ENCODE assay signal across 13 cellular contexts in genomic region chr10:22245567-22245966, GRCh38. TPM values are rescaled to one million over a fixed set of nuclear protein-coding genes. Genes with fewer than 3 reads are reported as not detected.
DNase-seq lines count a peak whose midpoint lies in the region; TF ChIP-seq lines count a peak whose summit lies in the region.
"Had no signal": no experiment of that assay in that cellular context is flagged by ENCODE, and none has a peak within 500 bp of the region (broad histone marks: within the 10 kb centered on the region; RNA-seq: fewer than 3 reads in every experiment).

No MANE protein-coding gene starts in this region.

- no peaks in the 10 kb centered on the region for H3K79me1 ChIP-seq in mesendoderm (ENCODE audit: low read length)

- H3K23ac ChIP-seq in mesendoderm (ENCODE audit: low read length) = no peak overlapping the region

- peaks cover 2% of the 10 kb centered on the region for H3K27me3 Mint-ChIP-seq in activated CD4-positive, alpha-beta T cell treated with anti-CD3 and anti-CD28 coated beads, Interleukin-2, amount 10 ng/mL, durations not matched to agents 24 days and 14 days

- H3K4me3 Mint-ChIP-seq in activated CD4-positive, alpha-beta T cell treated with anti-CD3 and anti-CD28 coated beads, Interleukin-2, amount 10 ng/mL, durations not matched to agents 24 days and 14 days = no peak overlapping the region
- H3K4me3 Mint-ChIP-seq: brain had no signal

- H3K27ac ChIP-seq in mesendoderm (ENCODE audit: low read depth, low read length) (no peak overlapping the region), colonic mucosa (no peak overlapping the region)
- H3K27ac ChIP-seq: ovary had no signal

- H3K27me3 ChIP-seq in mesendoderm (ENCODE audit: insufficient read depth, low read length, poor library complexity) (no peaks in the 10 kb centered on the region), colonic mucosa (no peaks in the 10 kb centered on the region)
- H3K27me3 ChIP-seq: ovary had no signal

- no peaks in the 10 kb centered on the region for H3K79me2 ChIP-seq in mesendoderm (ENCODE audit: control insufficient read depth, insufficient read depth, low read length)

- peak overlapping the region; percentile 23 for H2AK5ac ChIP-seq in mesendoderm (ENCODE audit: low read length)

- H3K9me3 Mint-ChIP-seq in activated CD4-positive, alpha-beta T cell treated with anti-CD3 and anti-CD28 coated beads, Interleukin-2, amount 10 ng/mL, durations not matched to agents 24 days and 14 days = peaks cover 8% of the 10 kb centered on the region

- no peak overlapping the region for H2BK120ac ChIP-seq in mesendoderm (ENCODE audit: low read depth, low read length)

- DNase-seq in activated CD4-positive, alpha-beta T cell treated with anti-CD3 and anti-CD28 coated beads, Interleukin-2, amount 10 ng/mL, durations not matched to agents 24 days and 14 days = no peak
- no peak for DNase-seq in activated CD4-positive, alpha-beta T cell treated with anti-CD3 and anti-CD28 coated beads, Interleukin-2, amount 50 U/mL, for 4 hours
- DNase-seq in LHCN-M2 (ENCODE audit: low read depth) (peak; percentile 46), astrocyte of the spinal cord (ENCODE audit: low read depth, low spot score) (peak; percentile 6), mesendoderm (peak; percentile 84), NCI-H748 (lab: John Stamatoyannopoulos, UW; ENCODE audit: unreplicated experiment) (no peak), colonic mucosa (no peak)
- DNase-seq in activated CD8-positive, alpha-beta memory T cell treated with anti-CD3 and anti-CD28 coated beads for 24 hours = no peak
- DNase-seq: NCI-H345, ovary had no signal

- H3K4ac ChIP-seq in mesendoderm (ENCODE audit: low read depth, low read length) = no peak overlapping the region

- H3K4me1 ChIP-seq in mesendoderm (ENCODE audit: control insufficient read depth, low read depth, low read length) (no peaks in the 10 kb centered on the region), colonic mucosa (no peaks in the 10 kb centered on the region)

- no peak overlapping the region for H4K5ac ChIP-seq in mesendoderm (ENCODE audit: low read length)

- H3K4me3 ChIP-seq in astrocyte of the spinal cord (ENCODE audit: low read depth, low read length) (no peak overlapping the region), mesendoderm (ENCODE audit: low read length) (no peak overlapping the region), colonic mucosa (no peak overlapping the region)
- H3K4me3 ChIP-seq: ovary had no signal

- H3K56ac ChIP-seq in mesendoderm (ENCODE audit: low read length) = no peak overlapping the region

- no peak overlapping the region for H2BK15ac ChIP-seq in mesendoderm (replicated peaks; ENCODE audit: low read depth)

- no peak overlapping the region for H4K8ac ChIP-seq in mesendoderm (ENCODE audit: low read depth, low read length)

- no CpG with 5 or more reads among the region's 2 CpGs for WGBS in mesendoderm (ENCODE audit: extremely low coverage, insufficient coverage, low lambda C conversion rate)

- H3K9me3 ChIP-seq in colonic mucosa = no peaks in the 10 kb centered on the region
- H3K9me3 ChIP-seq: ovary had no signal

- intact Hi-C loops in activated CD4-positive, alpha-beta T cell treated with anti-CD3 and anti-CD28 coated beads, Interleukin-2, amount 10 ng/mL, durations not matched to agents 24 days and 14 days (cut with micrococcal nuclease) = loop anchor here (10.0 kb wide), 1 partner anchor 329 kb away; no protein-coding TSS in a partner anchor
- intact Hi-C loops in colonic mucosa (cut with DNase I) = no loop called here

- H3K36me3 ChIP-seq in mesendoderm (ENCODE audit: control insufficient read depth, insufficient read depth, low read length) = no peaks in the 10 kb centered on the region
- H3K36me3 ChIP-seq in colonic mucosa = no peaks in the 10 kb centered on the region
- H3K36me3 ChIP-seq: ovary had no signal

- peaks cover 37% of the 10 kb centered on the region for H3K4me1 Mint-ChIP-seq in activated CD4-positive, alpha-beta T cell treated with anti-CD3 and anti-CD28 coated beads, Interleukin-2, amount 10 ng/mL, durations not matched to agents 24 days and 14 days
- H3K4me1 Mint-ChIP-seq: brain had no signal

- H3K18ac ChIP-seq in mesendoderm (ENCODE audit: low read length) = no peak overlapping the region

- TF ChIP-seq CTCF in astrocyte of the spinal cord (IDR thresholded peaks at IDR 0.05; ENCODE audit: low read depth, low read length) = no peak
- TF ChIP-seq CTCF in colonic mucosa (IDR thresholded peaks at IDR 0.05) = no peak

- no peak overlapping the region for H3K9ac ChIP-seq in mesendoderm (ENCODE audit: low read length)
- no peak overlapping the region for H3K9ac ChIP-seq in colonic mucosa (ENCODE audit: low read depth in 2 of 2, low read length in 2 of 2)

- in situ Hi-C loops in astrocyte of the spinal cord (cut with HindIII; ENCODE audit: low sequenced_read_pairs) = no loop called here

- peak overlapping the region; percentile 38 for H3K27ac Mint-ChIP-seq in activated CD4-positive, alpha-beta T cell treated with anti-CD3 and anti-CD28 coated beads, Interleukin-2, amount 10 ng/mL, durations not matched to agents 24 days and 14 days
- H3K27ac Mint-ChIP-seq: brain had no signal

- H3K4me2 ChIP-seq in mesendoderm (ENCODE audit: low read length) = no peak overlapping the region

- H3K36me3 Mint-ChIP-seq in activated CD4-positive, alpha-beta T cell treated with anti-CD3 and anti-CD28 coated beads, Interleukin-2, amount 10 ng/mL, durations not matched to agents 24 days and 14 days (ENCODE audit: low read depth) = peaks cover 5% of the 10 kb centered on the region
- H3K36me3 Mint-ChIP-seq: brain had no signal

- H2BK5ac ChIP-seq in mesendoderm (ENCODE audit: low read length) = no peak overlapping the region

RNA-seq across cellular contexts. Expression of gene EBLN1, which starts 27.8 kb away (rescaled TPM):
- total RNA-seq in activated CD4-positive, alpha-beta T cell treated with anti-CD3 and anti-CD28 coated beads, Interleukin-2, amount 10 ng/mL, durations not matched to agents 24 days and 14 days = not detected in 2 replicates
- total RNA-seq in LHCN-M2 (2014; rRNA removed) (0.26 TPM in 1 of 2 replicates, not detected in the other), colonic mucosa (not detected)
- not detected for polyA plus RNA-seq in LHCN-M2 (2012)
- 0.03 TPM for polyA plus RNA-seq in mesendoderm (2013, experiment 1 of 2)
- polyA plus RNA-seq in mesendoderm (2013, experiment 2 of 2) = not detected
- total RNA-seq: HT-29, ovary, urinary bladder had no signal
- polyA plus RNA-seq: ovary, urinary bladder had no signal

Comparison
In these comparisons a context has a peak if more than half of its experiments do, and no peak if none do; other contexts are left out.
1. DNase-seq: peak in LHCN-M2 (single experiment), astrocyte of the spinal cord (single experiment) and mesendoderm (single experiment); none in activated CD4-positive, alpha-beta T cell treated with anti-CD3 and anti-CD28 coated beads, Interleukin-2, amount 10 ng/mL, durations not matched to agents 24 days and 14 days (single experiment), activated CD4-positive, alpha-beta T cell treated with anti-CD3 and anti-CD28 coated beads, Interleukin-2, amount 50 U/mL, for 4 hours (0 of 2), activated CD8-positive, alpha-beta memory T cell treated with anti-CD3 and anti-CD28 coated beads for 24 hours (single experiment), NCI-H748 (single experiment) and colonic mucosa (single experiment).